ENCODE assay signal across 24 cellular contexts in the genomic region with DNA sequence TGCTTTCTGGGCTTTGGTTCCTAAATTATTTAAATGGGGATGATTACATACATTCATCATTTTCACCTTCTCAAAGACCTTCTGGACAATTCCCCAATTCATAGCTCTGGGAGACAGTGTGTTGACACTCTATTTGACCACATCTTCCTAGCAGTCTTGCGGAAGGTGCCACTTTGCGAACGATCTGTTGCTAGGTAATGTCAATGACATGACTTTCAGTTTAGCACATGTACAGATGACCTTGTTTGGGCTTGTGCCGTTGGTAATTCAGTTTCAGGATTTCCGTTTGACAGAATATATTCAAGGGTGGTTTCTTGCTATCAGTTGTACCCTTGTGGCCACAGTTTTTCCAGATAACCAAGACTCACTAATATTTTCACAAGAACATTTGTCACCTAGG.
DNase-seq lines count a peak whose midpoint lies in the region; ATAC-seq and TF ChIP-seq lines count a peak whose summit lies in the region.
"Had no signal": no experiment of that assay in that cellular context is flagged by ENCODE, and none has a peak within 500 bp of the region (broad histone marks: within the 10 kb centered on the region; RNA-seq: fewer than 3 reads in every experiment).

No MANE protein-coding gene starts in this region.

- in situ Hi-C loops in GM13977 (cut with MboI; ENCODE audit: low pct_unique_long_range_greater_than_20kb, low sequenced_read_pairs, unreplicated experiment): no loop called here

- DNase-seq in NCI-H748 (lab: John Stamatoyannopoulos, UW; ENCODE audit: unreplicated experiment) (peak; percentile 3), NCI-H748 treated with DMSO at 0.1 percent for 48 hours (lab: John Stamatoyannopoulos, UW) (no peak), Kasumi-1 (lab: John Stamatoyannopoulos, UW) (peak; percentile 5 to 18), natural killer cell (no peak), NCI-H2196 treated with DMSO at 0.1 percent for 48 hours (lab: John Stamatoyannopoulos, UW; ENCODE audit: unreplicated experiment) (no peak), GM13977 (ENCODE audit: low spot score) (no peak)
- no peak for DNase-seq in central memory CD8-positive, alpha-beta T cell (ENCODE audit: low spot score in 2 of 2)
- DNase-seq: AML-193, C1 segment of cervical spinal cord, Calu3, DMS153, GOT3, KG1, NCI-H1048, NCI-H1417 treated with DMSO at 0.1 percent for 48 hours, NCI-H187, NCI-H2227 treated with DMSO at 0.1 percent for 48 hours, NCI-H510A treated with DMSO at 0.1 percent for 48 hours, NCI-H82, OCI-M1, SJCRH30 had no signal

- intact Hi-C loops in natural killer cell (cut with micrococcal nuclease): no loop called here

- no peak for ATAC-seq in central memory CD8-positive, alpha-beta T cell (replicated peaks; ENCODE audit: extremely low read depth, poor library complexity, severe bottlenecking)
- ATAC-seq in natural killer cell (peak in 2 of 3 donors; percentile 18 to 47), GM21526 (IDR thresholded peaks at IDR 0.05; ENCODE audit: low FRiP score, unreplicated experiment) (no peak)
- ATAC-seq: HCT116 had no signal

- H3K4me3 Mint-ChIP-seq in central memory CD8-positive, alpha-beta T cell: peak overlapping the region; percentile 12
- no peak overlapping the region for H3K4me3 Mint-ChIP-seq in natural killer cell

- TF ChIP-seq CTCF in natural killer cell (IDR thresholded peaks at IDR 0.05) (no peak), GM13977 (IDR thresholded peaks at IDR 0.05; ENCODE audit: extremely low read depth, insufficient read depth, missing control alignments) (no peak)

- no peaks in the 10 kb centered on the region for H3K27me3 Mint-ChIP-seq in central memory CD8-positive, alpha-beta T cell
- no peaks in the 10 kb centered on the region for H3K27me3 Mint-ChIP-seq in natural killer cell (ENCODE audit: low read depth in 2 of 2)
- H3K27me3 Mint-ChIP-seq: CD8-positive, alpha-beta memory T cell had no signal

- no peaks in the 10 kb centered on the region for H3K4me1 Mint-ChIP-seq in central memory CD8-positive, alpha-beta T cell
- H3K4me1 Mint-ChIP-seq in natural killer cell: peaks cover 0 to 11% of the 10 kb centered on the region in 2 donors

- no peaks in the 10 kb centered on the region for H3K36me3 Mint-ChIP-seq in central memory CD8-positive, alpha-beta T cell (ENCODE audit: insufficient read depth)
- no peaks in the 10 kb centered on the region for H3K36me3 Mint-ChIP-seq in natural killer cell

- H3K27ac Mint-ChIP-seq in central memory CD8-positive, alpha-beta T cell (ENCODE audit: low read depth): no peak overlapping the region
- no peak overlapping the region for H3K27ac Mint-ChIP-seq in natural killer cell

- no peaks in the 10 kb centered on the region for H3K9me3 Mint-ChIP-seq in central memory CD8-positive, alpha-beta T cell
- no peaks in the 10 kb centered on the region for H3K9me3 Mint-ChIP-seq in natural killer cell
- H3K9me3 Mint-ChIP-seq: CD8-positive, alpha-beta memory T cell had no signal

Comparison
In these comparisons a context has a peak if more than half of its experiments do, and no peak if none do; other contexts are left out.
1. DNase-seq: peak in NCI-H748 (single experiment) and Kasumi-1 (2 of 2); none in NCI-H748 treated with DMSO at 0.1 percent for 48 hours (single experiment), central memory CD8-positive, alpha-beta T cell (0 of 2), natural killer cell (single experiment), NCI-H2196 treated with DMSO at 0.1 percent for 48 hours (single experiment) and GM13977 (single experiment).
2. ATAC-seq: peak in natural killer cell (2 of 3); none in central memory CD8-positive, alpha-beta T cell (single experiment) and GM21526 (single experiment).